ENCODE assay signal across 8 cellular contexts in the genomic region with DNA sequence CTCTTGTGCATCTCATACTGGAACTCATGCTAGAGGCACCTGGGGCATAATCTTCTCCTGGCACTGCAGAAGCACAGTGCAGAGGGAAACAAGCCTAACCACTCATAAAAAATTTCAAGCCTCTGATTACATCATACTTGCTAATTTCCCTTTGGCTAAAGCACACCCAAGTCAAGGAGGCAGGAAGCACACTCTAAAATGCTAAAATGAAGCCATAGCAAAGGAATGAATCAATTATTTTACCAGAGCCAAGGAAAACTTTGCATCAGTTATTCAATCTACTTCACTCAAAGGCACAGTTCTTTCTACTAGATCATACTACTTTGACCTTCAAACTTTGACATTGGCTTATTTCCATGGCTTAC.
DNase-seq lines count a peak whose midpoint lies in the region; ATAC-seq, FAIRE-seq and TF ChIP-seq lines count a peak whose summit lies in the region.

No MANE protein-coding gene starts in this region.

- peak overlapping the region; percentile 9; the same call in 1 of the 2 replicates for H3K4me2 ChIP-seq in HepG2 (ENCODE audit: low read depth, low read length)

- H3K9me3 ChIP-seq in HUES48 (ENCODE audit: control insufficient read depth, insufficient read depth, low read length), result peaks cover 11% of the 10 kb centered on the region; the same call in 1 of the 2 replicates
- H3K9me3 ChIP-seq in HepG2 (ENCODE audit: low read length), result peaks cover 10% of the 10 kb centered on the region; the same call in 1 of the 2 replicates
- H3K9me3 ChIP-seq in vagina, result no peaks in the 10 kb centered on the region

- intact Hi-C loops in HepG2 (cut with micrococcal nuclease; ENCODE audit: unreplicated experiment) (no loop called here), vagina (cut with DNase I) (no loop called here)

- ATAC-seq in HepG2 (peak; percentile 23; the same call in 2 of the 3 replicates), HG03159 (IDR thresholded peaks at IDR 0.05; ENCODE audit: unreplicated experiment) (no peak)

- H3K79me2 ChIP-seq in HepG2 (ENCODE audit: insufficient read depth, low read length), result no peaks in the 10 kb centered on the region

- in situ Hi-C loops in astrocyte of the spinal cord (cut with HindIII; ENCODE audit: low sequenced_read_pairs), result no loop called here
- in situ Hi-C loops in HepG2 (cut with HindIII; ENCODE audit: extremely low pct_ligation_motif_present, low pct_unique_long_range_greater_than_20kb), result no loop called here

- H4K20me1 ChIP-seq in HepG2 (ENCODE audit: insufficient read depth, low read length), result no peaks in the 10 kb centered on the region

- H3K4me3 ChIP-seq in HUES48 (ENCODE audit: low read depth, low read length), result no peak overlapping the region
- H3K4me3 ChIP-seq in astrocyte of the spinal cord (ENCODE audit: low read depth, low read length), result no peak overlapping the region
- H3K4me3 ChIP-seq in HepG2 (replicated peaks in 1 of 3; ENCODE audit: insufficient read depth in 1 of 3, low read depth in 2 of 3, low read length in 3 of 3), result no peak overlapping the region
- no peak overlapping the region for H3K4me3 ChIP-seq in vagina

- H3K9ac ChIP-seq in HUES48 (ENCODE audit: low read depth, low read length), result no peak overlapping the region
- H3K9ac ChIP-seq in HepG2 (ENCODE audit: insufficient read depth, low read depth, low read length), result no peak overlapping the region

- BruUV-seq in HepG2 (replicated peaks; lab: Mats Ljungman, UMichigan), result no TSS peak

- H3K27me3 ChIP-seq in HUES48 (ENCODE audit: control insufficient read depth, insufficient read depth, low read length), result no peaks in the 10 kb centered on the region
- H3K27me3 ChIP-seq in HepG2 (ENCODE audit: control insufficient read depth in 1 of 2, insufficient read depth in 2 of 2, low read length in 2 of 2), result no peaks in the 10 kb centered on the region
- H3K27me3 ChIP-seq in vagina, result no peaks in the 10 kb centered on the region

- TF ChIP-seq EP300 in HepG2 (IDR thresholded peaks at IDR 0.05; ENCODE audit: low read depth in 2 of 2, low read length in 2 of 2) (no peak), HepG2 (CRISPR knock-in tag; IDR thresholded peaks at IDR 0.05; ENCODE audit: borderline replicate concordance) (no peak)

- H3K27ac ChIP-seq in HUES48 (ENCODE audit: low read depth, low read length) (peak overlapping the region; percentile 26), HepG2 (ENCODE audit: extremely low read length, insufficient read depth, low read length) (peak overlapping the region; percentile 33), vagina (no peak overlapping the region)

- FAIRE-seq in HepG2 (lab: Jason Lieb, UNC), result no peak

- DNase-seq in AG09319 (ENCODE audit: extremely low read depth, low read depth) (peak; percentile 32), astrocyte of the spinal cord (ENCODE audit: low read depth, low spot score) (peak; percentile 79), HepG2 (ENCODE audit: low spot score) (no peak), germinal center (ENCODE audit: low spot score) (no peak), NCI-H2081 (lab: John Stamatoyannopoulos, UW) (no peak), vagina (ENCODE audit: extremely low spot score in 2 of 2) (no peak)

- peak overlapping the region; percentile 8 for H2AFZ ChIP-seq in HepG2 (ENCODE audit: low read length)

- peaks cover 10% of the 10 kb centered on the region for H3K4me1 ChIP-seq in HUES48 (ENCODE audit: control insufficient read depth, insufficient read depth, low read length)
- H3K4me1 ChIP-seq in HepG2 (ENCODE audit: insufficient read depth, low read length), result peaks cover 46% of the 10 kb centered on the region
- peaks cover 8% of the 10 kb centered on the region for H3K4me1 ChIP-seq in vagina

- CTCF ChIA-PET in HepG2 (lab: Yijun Ruan, JAX; ENCODE audit: low intra/inter-chr PET ratio, low total read pairs), result no interaction called here

- TF ChIP-seq POLR2A in HepG2 (IDR thresholded peaks at IDR 0.05; ENCODE audit: insufficient read depth in 1 of 2, low read depth in 2 of 2, low read length in 2 of 2), result no peak
- no peak for TF ChIP-seq POLR2A in vagina (IDR thresholded peaks at IDR 0.05)

- TF ChIP-seq RAD21 in HepG2 (CRISPR knock-in tag; IDR thresholded peaks at IDR 0.05), result no peak

- H3K36me3 ChIP-seq in HUES48 (ENCODE audit: control insufficient read depth, insufficient read depth, low read length) (no peaks in the 10 kb centered on the region), HepG2 (replicated peaks in 1 of 2; ENCODE audit: control insufficient read depth in 1 of 2, insufficient read depth in 2 of 2, low read length in 2 of 2) (no peaks in the 10 kb centered on the region; a peak in 1 of 5 replicates), vagina (peaks cover 0 to 4% of the 10 kb centered on the region in 2 donors)

- TF ChIP-seq CTCF in AG09319 (IDR thresholded peaks at IDR 0.05; ENCODE audit: low read depth, low read length) (no peak), astrocyte of the spinal cord (IDR thresholded peaks at IDR 0.05; ENCODE audit: low read depth, low read length) (no peak), HepG2 (CRISPR knock-in tag; IDR thresholded peaks at IDR 0.05) (no peak), vagina (IDR thresholded peaks at IDR 0.05) (no peak)

- POLR2A ChIA-PET in HepG2 (lab: Yijun Ruan, JAX), result interaction anchor here (1.7 to 4.7 kb wide), 2 partner anchors 69 to 457 kb away, joined by 6 to 27 read pairs; a partner anchor contains a TSS

TF ChIP-seq in HepG2, 621 proteins besides CTCF, POLR2A, EP300 and RAD21:
- TF ChIP-seq ZNF83 (CRISPR knock-in tag; IDR thresholded peaks at IDR 0.05; ENCODE audit: borderline replicate concordance) (no peak), CEBPG (CRISPR knock-in tag; IDR thresholded peaks at IDR 0.05) (peak; percentile 52), POGZ (CRISPR knock-in tag; IDR thresholded peaks at IDR 0.05) (no peak), ELF4 (CRISPR knock-in tag; IDR thresholded peaks at IDR 0.05; ENCODE audit: borderline replicate concordance) (no peak), ZNF644 (CRISPR knock-in tag; IDR thresholded peaks at IDR 0.05; ENCODE audit: low read depth) (peak; percentile 38; the same call in 1 of the 2 replicates), ZNF567 (CRISPR knock-in tag; IDR thresholded peaks at IDR 0.05; ENCODE audit: borderline replicate concordance) (no peak), CC2D1A (CRISPR knock-in tag; IDR thresholded peaks at IDR 0.05) (no peak), ZNF3 (CRISPR knock-in tag; IDR thresholded peaks at IDR 0.05) (0 out of 2 replicates have a peak, but pooled peaks have one; percentile 9), NR3C1 (CRISPR knock-in tag; IDR thresholded peaks at IDR 0.05) (no peak), ATF7 (IDR thresholded peaks at IDR 0.05) (peak; percentile 36; the same call in 1 of the 2 replicates), ATF7 (CRISPR knock-in tag; IDR thresholded peaks at IDR 0.05) (no peak), REPIN1 (CRISPR knock-in tag; IDR thresholded peaks at IDR 0.05; ENCODE audit: borderline replicate concordance, low read depth) (no peak), PAF1 (CRISPR knock-in tag; IDR thresholded peaks at IDR 0.05) (no peak), CEBPB (IDR thresholded peaks at IDR 0.05; ENCODE audit: borderline replicate concordance, low read depth, low read length) (peak; percentile 51; the same call in 1 of the 2 replicates), ZBTB42 (CRISPR knock-in tag; IDR thresholded peaks at IDR 0.05) (no peak)
- TF ChIP-seq, protein P1, sequence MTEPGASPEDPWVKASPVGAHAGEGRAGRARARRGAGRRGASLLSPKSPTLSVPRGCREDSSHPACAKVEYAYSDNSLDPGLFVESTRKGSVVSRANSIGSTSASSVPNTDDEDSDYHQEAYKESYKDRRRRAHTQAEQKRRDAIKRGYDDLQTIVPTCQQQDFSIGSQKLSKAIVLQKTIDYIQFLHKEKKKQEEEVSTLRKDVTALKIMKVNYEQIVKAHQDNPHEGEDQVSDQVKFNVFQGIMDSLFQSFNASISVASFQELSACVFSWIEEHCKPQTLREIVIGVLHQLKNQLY (CRISPR knock-in tag; IDR thresholded peaks at IDR 0.05), result no peak
- TF ChIP-seq, protein P2, sequence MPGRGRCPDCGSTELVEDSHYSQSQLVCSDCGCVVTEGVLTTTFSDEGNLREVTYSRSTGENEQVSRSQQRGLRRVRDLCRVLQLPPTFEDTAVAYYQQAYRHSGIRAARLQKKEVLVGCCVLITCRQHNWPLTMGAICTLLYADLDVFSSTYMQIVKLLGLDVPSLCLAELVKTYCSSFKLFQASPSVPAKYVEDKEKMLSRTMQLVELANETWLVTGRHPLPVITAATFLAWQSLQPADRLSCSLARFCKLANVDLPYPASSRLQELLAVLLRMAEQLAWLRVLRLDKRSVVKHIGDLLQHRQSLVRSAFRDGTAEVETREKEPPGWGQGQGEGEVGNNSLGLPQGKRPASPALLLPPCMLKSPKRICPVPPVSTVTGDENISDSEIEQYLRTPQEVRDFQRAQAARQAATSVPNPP (CRISPR knock-in tag; IDR thresholded peaks at IDR 0.05), result no peak
- TF ChIP-seq, protein P3, sequence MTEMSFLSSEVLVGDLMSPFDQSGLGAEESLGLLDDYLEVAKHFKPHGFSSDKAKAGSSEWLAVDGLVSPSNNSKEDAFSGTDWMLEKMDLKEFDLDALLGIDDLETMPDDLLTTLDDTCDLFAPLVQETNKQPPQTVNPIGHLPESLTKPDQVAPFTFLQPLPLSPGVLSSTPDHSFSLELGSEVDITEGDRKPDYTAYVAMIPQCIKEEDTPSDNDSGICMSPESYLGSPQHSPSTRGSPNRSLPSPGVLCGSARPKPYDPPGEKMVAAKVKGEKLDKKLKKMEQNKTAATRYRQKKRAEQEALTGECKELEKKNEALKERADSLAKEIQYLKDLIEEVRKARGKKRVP (CRISPR knock-in tag; IDR thresholded peaks at IDR 0.05), result peak in 1 of 2 experiments; percentile 40; a peak in 2 of 4 replicates

Comparison
In these comparisons a context has a peak if more than half of its experiments do, and no peak if none do; other contexts are left out.
1. DNase-seq: peak in AG09319 (single experiment) and astrocyte of the spinal cord (single experiment); none in HepG2 (single experiment), germinal center (single experiment), NCI-H2081 (0 of 2) and vagina (0 of 2).